ENCODE assay signal across 10 cellular contexts in genomic region chr5:160287378-160288051, GRCh38. TPM values are rescaled to one million over a fixed set of nuclear protein-coding genes. Genes with fewer than 3 reads are reported as not detected.
DNase-seq lines count a peak whose midpoint lies in the region; ATAC-seq, FAIRE-seq and TF ChIP-seq lines count a peak whose summit lies in the region.
"Had no signal": no experiment of that assay in that cellular context is flagged by ENCODE, and none has a peak within 500 bp of the region (broad histone marks: within the 10 kb centered on the region; RNA-seq: fewer than 3 reads in every experiment).

No MANE protein-coding gene starts in this region.

- H3K4me2 ChIP-seq in K562 (ENCODE audit: insufficient read depth, low read length): no peak overlapping the region

- no TSS peak for BruUV-seq in K562 (replicated peaks; lab: Mats Ljungman, UMichigan)

- TF ChIP-seq CTCF in K562 (IDR thresholded peaks at IDR 0.05 in 2 of 3, conservative IDR thresholded peaks at IDR 0.05 in 1 of 3; ENCODE audit: insufficient read depth in 2 of 3, low read depth in 1 of 3, low read length in 3 of 3): no peak

- no peak overlapping the region for H3K9ac ChIP-seq in K562 (ENCODE audit: insufficient read depth in 1 of 2, low read depth in 2 of 2, low read length in 2 of 2)

- TF ChIP-seq RAD21 in K562 (CRISPR knock-in tag; conservative IDR thresholded peaks at IDR 0.05 in 1 of 2, IDR thresholded peaks at IDR 0.05 in 1 of 2): no peak

- 2% methylated on average over 7 of the region's 8 CpGs for WGBS in K562 (ENCODE audit: insufficient coverage, low coverage, missing lambda C conversion rate)
- 20 to 35% (median 34%) methylated on average over 8 of the region's 8 CpGs for WGBS in small intestine, 3 donors

- CTCF ChIA-PET in K562 (lab: Yijun Ruan, JAX; ENCODE audit: low intra/inter-chr PET ratio): no interaction called here

- peaks cover 0 to 4% of the 10 kb centered on the region in 2 experiments; a peak in 1 of 5 replicates for H3K4me1 ChIP-seq in K562 (replicated peaks in 1 of 2; ENCODE audit: control insufficient read depth in 2 of 2, insufficient read depth in 2 of 2, low read length in 2 of 2)
- peaks cover 2 to 5% of the 10 kb centered on the region in 2 donors for H3K4me1 ChIP-seq in small intestine (ENCODE audit: control insufficient read depth in 2 of 2, insufficient read depth in 1 of 2, low read depth in 1 of 2, low read length in 1 of 2)

- intact Hi-C loops in K562 (cut with micrococcal nuclease): loop anchor here (5.0 kb wide), 1 partner anchor 45 kb away; no protein-coding TSS in a partner anchor

- ATAC-seq in K562 (peak; percentile 54), GM18907 (IDR thresholded peaks at IDR 0.05; ENCODE audit: unreplicated experiment) (no peak), GM18858 (IDR thresholded peaks at IDR 0.05; ENCODE audit: unreplicated experiment) (no peak)
- no peak for ATAC-seq in stimulated activated naive CD8-positive, alpha-beta T cell treated with anti-CD3 and anti-CD28 coated beads, Interleukin-15, Interleukin-2, amounts not matched to agents 100 U/mL and 50 U/mL, for 24 hours

- H2AFZ ChIP-seq in K562 (ENCODE audit: low read depth, low read length): no peak overlapping the region

- H3K27ac ChIP-seq in K562 (ENCODE audit: extremely low read depth, low read depth, low read length): no peak overlapping the region
- H3K27ac ChIP-seq in small intestine (ENCODE audit: low read depth in 1 of 2, low read length in 1 of 2): peak overlapping the region in 1 of 2 donors; percentile 46

- H3K9me1 ChIP-seq in K562 (ENCODE audit: control insufficient read depth, insufficient read depth, low read length): no peaks in the 10 kb centered on the region

- H3K4me3 ChIP-seq in K562: no peak overlapping the region
- H3K4me3 ChIP-seq in small intestine (ENCODE audit: low read depth in 1 of 2, low read length in 2 of 2): no peak overlapping the region

- no peaks in the 10 kb centered on the region for H4K20me1 ChIP-seq in K562 (replicated peaks; ENCODE audit: control insufficient read depth, insufficient read depth, low read length)

- peaks cover 41 to 55% of the 10 kb centered on the region in 2 experiments for H3K27me3 ChIP-seq in K562 (ENCODE audit: control insufficient read depth in 2 of 2, insufficient read depth in 2 of 2, low read length in 2 of 2)
- no peaks in the 10 kb centered on the region for H3K27me3 ChIP-seq in small intestine (ENCODE audit: control insufficient read depth in 2 of 2, insufficient read depth in 2 of 2, low read length in 2 of 2)

- TF ChIP-seq POLR2A in K562 (conservative IDR thresholded peaks at IDR 0.05): no peak

- FAIRE-seq in K562 (lab: Jason Lieb, UNC) (no peak), small intestine (lab: Jason Lieb, UNC) (no peak)
- FAIRE-seq: colon had no signal

- H3K36me3 ChIP-seq in K562 (ENCODE audit: control insufficient read depth, insufficient read depth, low read length): no peaks in the 10 kb centered on the region
- H3K36me3 ChIP-seq in small intestine (ENCODE audit: control insufficient read depth in 2 of 2, insufficient read depth in 2 of 2, low read length in 2 of 2): no peaks in the 10 kb centered on the region

- no peaks in the 10 kb centered on the region for H3K79me2 ChIP-seq in K562 (ENCODE audit: control insufficient read depth, insufficient read depth, low read length)

- TF ChIP-seq EP300 in K562 (IDR thresholded peaks at IDR 0.05; ENCODE audit: low read length): no peak

- peak; percentile 58 for DNase-seq in NCI-H1092 (lab: John Stamatoyannopoulos, UW)
- DNase-seq in K562 (ENCODE audit: extremely low read depth in 1 of 4, low spot score in 3 of 4): no peak
- DNase-seq in iPS-NIHi7 (ENCODE audit: extremely low spot score): peak; percentile 80
- DNase-seq in small intestine: peak; percentile 53
- no peak for DNase-seq in SKM-1 (lab: John Stamatoyannopoulos, UW; ENCODE audit: unreplicated experiment)
- DNase-seq in stimulated activated naive CD8-positive, alpha-beta T cell treated with anti-CD3 and anti-CD28 coated beads, Interleukin-15, Interleukin-2, amounts not matched to agents 100 U/mL and 50 U/mL, for 24 hours: no peak
- DNase-seq: NCI-H2081 treated with DMSO at 0.1 percent for 48 hours had no signal

- no peaks in the 10 kb centered on the region for H3K9me3 ChIP-seq in K562 (replicated peaks; ENCODE audit: control insufficient read depth, insufficient read depth, low read depth, low read length)
- H3K9me3 ChIP-seq in small intestine (ENCODE audit: control insufficient read depth, low read depth): no peaks in the 10 kb centered on the region

- POLR2A ChIA-PET in K562 (lab: Yijun Ruan, JAX): interaction anchor here (0.6 kb wide), 1 partner anchor 582 kb away, joined by 3 read pairs; no protein-coding TSS in a partner anchor

- in situ Hi-C loops in K562 (cut with MboI): no loop called here

TF ChIP-seq in K562, 482 proteins besides CTCF, POLR2A, EP300 and RAD21:
- TF ChIP-seq ZFP36 (IDR thresholded peaks at IDR 0.05; ENCODE audit: low read depth, low read length, partially characterized antibody) (peak; percentile 48), NFIC (IDR thresholded peaks at IDR 0.05) (no peak)

RNA-seq across cellular contexts. Expression of gene CCNJL, which starts 24.8 kb away (rescaled TPM):
- not detected in 2 replicates for total RNA-seq in K562 (2011; cell fraction: chromatin; rRNA removed; ENCODE audit: low replicate concordance)
- not detected in 2 replicates for total RNA-seq in K562 (2011; cell fraction: nucleolus; rRNA removed)
- total RNA-seq in K562 (2011; cell fraction: nucleoplasm; rRNA removed): not detected in 2 replicates
- total RNA-seq in K562 (2014; rRNA removed) (0.04 TPM in 1 of 2 replicates, not detected in the other), K562 (2014; rRNA removed; fragmentation: Illumina TruSeq; extraction: Trizol) (not detected in 2 replicates), K562 (2015; rRNA removed; fragmentation: Illumina TruSeq; extraction: Trizol) (not detected in 2 replicates), K562 (2021) (0.04 and 0.13 TPM in 2 replicates)
- polyA plus RNA-seq in K562 (2011; rRNA removed) (not detected in 2 replicates), K562 (2014; fragmentation: Illumina TruSeq; extraction: Trizol) (not detected in 2 replicates), K562 (2014; fragmentation: Nextera tagmentation; extraction: Ambion mirVana) (not detected), K562 (2014; rRNA removed) (not detected in 2 replicates), small intestine (1 to 10 TPM in 1 of 3 donors, under 1 TPM in 2; 0.22 to 2.5 (median 0.54) TPM)
- polyA plus RNA-seq in K562 (2011; cell fraction: cytosol; rRNA removed): not detected in 2 replicates
- polyA plus RNA-seq in K562 (2011; cell fraction: nucleus; rRNA removed): not detected in 2 replicates
- polyA plus RNA-seq in K562 (2012): 0.03 and 0.04 TPM in 2 replicates
- polyA minus RNA-seq in K562 (2011; rRNA and poly(A)+ RNA removed): not detected in 2 replicates
- not detected in 2 replicates for polyA minus RNA-seq in K562 (2011; cell fraction: cytosol; rRNA and poly(A)+ RNA removed)
- polyA minus RNA-seq in K562 (2011; cell fraction: nucleus; rRNA and poly(A)+ RNA removed): not detected in 2 replicates

RNA-seq across cellular contexts. Expression of gene FABP6, which starts 58.2 kb away (rescaled TPM):
- total RNA-seq in K562 (2011; cell fraction: chromatin; rRNA removed; ENCODE audit: low replicate concordance): not detected in 2 replicates
- not detected in 2 replicates for total RNA-seq in K562 (2011; cell fraction: nucleolus; rRNA removed)
- not detected in 2 replicates for total RNA-seq in K562 (2011; cell fraction: nucleoplasm; rRNA removed)
- not detected in 2 replicates for total RNA-seq in K562 (2014; rRNA removed)
- 0.18 TPM in 1 of 2 replicates, not detected in the other for total RNA-seq in K562 (2014; rRNA removed; fragmentation: Illumina TruSeq; extraction: Trizol)
- total RNA-seq in K562 (2015; rRNA removed; fragmentation: Illumina TruSeq; extraction: Trizol): not detected in 2 replicates
- not detected in 2 replicates for total RNA-seq in K562 (2021)
- polyA plus RNA-seq in K562 (2011; rRNA removed): 0.21 and 0.27 TPM in 2 replicates
- 0.27 and 0.57 TPM in 2 replicates for polyA plus RNA-seq in K562 (2011; cell fraction: cytosol; rRNA removed)
- polyA plus RNA-seq in K562 (2011; cell fraction: nucleus; rRNA removed): not detected in 2 replicates
- polyA plus RNA-seq in K562 (2012): 0.16 TPM in 1 of 2 replicates, not detected in the other
- not detected in 2 replicates for polyA plus RNA-seq in K562 (2014; fragmentation: Illumina TruSeq; extraction: Trizol)
- under 1 TPM; 0.11 to 0.24 TPM for polyA plus RNA-seq in K562 (2014; fragmentation: Nextera tagmentation; extraction: Ambion mirVana)
- 0.33 and 0.78 TPM in 2 replicates for polyA plus RNA-seq in K562 (2014; rRNA removed)
- polyA minus RNA-seq in K562 (2011; rRNA and poly(A)+ RNA removed): 0.27 TPM in 1 of 2 replicates, not detected in the other
- not detected in 2 replicates for polyA minus RNA-seq in K562 (2011; cell fraction: cytosol; rRNA and poly(A)+ RNA removed)
- not detected in 2 replicates for polyA minus RNA-seq in K562 (2011; cell fraction: nucleus; rRNA and poly(A)+ RNA removed)
- 1 to 10 TPM in 1 of 3 donors, not detected in 2; 1.5 TPM for polyA plus RNA-seq in small intestine

Comparison
In these comparisons a context has a peak if more than half of its experiments do, and no peak if none do; other contexts are left out.
1. DNase-seq: peak in NCI-H1092 (single experiment), iPS-NIHi7 (single experiment) and small intestine (single experiment); none in K562 (0 of 4), SKM-1 (single experiment) and stimulated activated naive CD8-positive, alpha-beta T cell treated with anti-CD3 and anti-CD28 coated beads, Interleukin-15, Interleukin-2, amounts not matched to agents 100 U/mL and 50 U/mL, for 24 hours (single experiment).